Comparison of ENCODE assay signal across 2 cellular contexts in the genomic region with DNA sequence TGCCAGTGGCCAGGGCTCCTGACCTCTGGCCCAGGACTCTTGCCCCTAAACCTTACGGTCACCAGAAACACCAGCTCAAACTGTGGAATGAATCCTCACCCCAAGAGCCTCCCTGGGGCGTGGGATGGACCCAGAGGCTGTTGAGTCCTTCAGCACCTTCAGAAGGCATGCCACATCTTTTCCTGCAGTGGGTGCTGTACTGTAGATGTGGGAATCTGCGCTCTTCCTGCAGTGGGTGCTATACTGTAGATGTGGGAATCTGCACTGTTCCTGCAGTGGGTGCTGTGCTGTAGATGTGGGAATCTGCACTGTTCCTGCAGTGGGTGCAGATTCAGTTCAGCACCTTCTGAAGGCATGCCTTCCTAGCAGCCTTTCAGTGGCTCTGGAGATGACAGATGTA.
TF ChIP-seq lines count a peak whose summit lies in the region.

No MANE protein-coding gene starts in this region.

TF ChIP-seq in A549, 52 proteins besides CTCF, POLR2A, EP300 and RAD21:
- TF ChIP-seq ZNF302 (CRISPR knock-in tag; IDR thresholded peaks at IDR 0.05) (no peak), FOSL2 (IDR thresholded peaks at IDR 0.05) (no peak), FOSL2 (CRISPR knock-in tag; IDR thresholded peaks at IDR 0.05) (no peak), KDM5A (IDR thresholded peaks at IDR 0.05) (no peak), FOXS1 (CRISPR knock-in tag; IDR thresholded peaks at IDR 0.05) (no peak), ESRRA (IDR thresholded peaks at IDR 0.05; ENCODE audit: borderline replicate concordance, low read length) (no peak), MAZ (IDR thresholded peaks at IDR 0.05; ENCODE audit: borderline replicate concordance, low read depth, low read length) (no peak), TFCP2L1 (CRISPR knock-in tag; IDR thresholded peaks at IDR 0.05) (no peak)
- TF ChIP-seq, protein P1, sequence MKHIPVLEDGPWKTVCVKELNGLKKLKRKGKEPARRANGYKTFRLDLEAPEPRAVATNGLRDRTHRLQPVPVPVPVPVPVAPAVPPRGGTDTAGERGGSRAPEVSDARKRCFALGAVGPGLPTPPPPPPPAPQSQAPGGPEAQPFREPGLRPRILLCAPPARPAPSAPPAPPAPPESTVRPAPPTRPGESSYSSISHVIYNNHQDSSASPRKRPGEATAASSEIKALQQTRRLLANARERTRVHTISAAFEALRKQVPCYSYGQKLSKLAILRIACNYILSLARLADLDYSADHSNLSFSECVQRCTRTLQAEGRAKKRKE (CRISPR knock-in tag; IDR thresholded peaks at IDR 0.05; ENCODE audit: low read depth): no peak

TF ChIP-seq in HCT116, 20 proteins besides CTCF, POLR2A, EP300 and RAD21:
- TF ChIP-seq, protein P2, sequence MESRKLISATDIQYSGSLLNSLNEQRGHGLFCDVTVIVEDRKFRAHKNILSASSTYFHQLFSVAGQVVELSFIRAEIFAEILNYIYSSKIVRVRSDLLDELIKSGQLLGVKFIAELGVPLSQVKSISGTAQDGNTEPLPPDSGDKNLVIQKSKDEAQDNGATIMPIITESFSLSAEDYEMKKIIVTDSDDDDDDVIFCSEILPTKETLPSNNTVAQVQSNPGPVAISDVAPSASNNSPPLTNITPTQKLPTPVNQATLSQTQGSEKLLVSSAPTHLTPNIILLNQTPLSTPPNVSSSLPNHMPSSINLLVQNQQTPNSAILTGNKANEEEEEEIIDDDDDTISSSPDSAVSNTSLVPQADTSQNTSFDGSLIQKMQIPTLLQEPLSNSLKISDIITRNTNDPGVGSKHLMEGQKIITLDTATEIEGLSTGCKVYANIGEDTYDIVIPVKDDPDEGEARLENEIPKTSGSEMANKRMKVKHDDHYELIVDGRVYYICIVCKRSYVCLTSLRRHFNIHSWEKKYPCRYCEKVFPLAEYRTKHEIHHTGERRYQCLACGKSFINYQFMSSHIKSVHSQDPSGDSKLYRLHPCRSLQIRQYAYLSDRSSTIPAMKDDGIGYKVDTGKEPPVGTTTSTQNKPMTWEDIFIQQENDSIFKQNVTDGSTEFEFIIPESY (IDR thresholded peaks at IDR 0.05; ENCODE audit: extremely low read depth, insufficient replicate concordance, low read length): no peak
- TF ChIP-seq, protein P3, sequence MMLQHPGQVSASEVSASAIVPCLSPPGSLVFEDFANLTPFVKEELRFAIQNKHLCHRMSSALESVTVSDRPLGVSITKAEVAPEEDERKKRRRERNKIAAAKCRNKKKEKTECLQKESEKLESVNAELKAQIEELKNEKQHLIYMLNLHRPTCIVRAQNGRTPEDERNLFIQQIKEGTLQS (IDR thresholded peaks at IDR 0.05): no peak
- TF ChIP-seq SIN3A (IDR thresholded peaks at IDR 0.05; ENCODE audit: low read depth): no peak
- TF ChIP-seq EZH2 (IDR thresholded peaks at IDR 0.05): no peak
- no peak for TF ChIP-seq CBX3 (IDR thresholded peaks at IDR 0.05; ENCODE audit: low read depth)
- TF ChIP-seq JUND (IDR thresholded peaks at IDR 0.05): no peak
- no peak for TF ChIP-seq EZH2phosphoT487 (IDR thresholded peaks at IDR 0.05; ENCODE audit: borderline replicate concordance)
- no peak for TF ChIP-seq TCF7L2 (IDR thresholded peaks at IDR 0.05; ENCODE audit: borderline replicate concordance, extremely low read depth, insufficient read depth, insufficient read length)
- TF ChIP-seq, protein P4, sequence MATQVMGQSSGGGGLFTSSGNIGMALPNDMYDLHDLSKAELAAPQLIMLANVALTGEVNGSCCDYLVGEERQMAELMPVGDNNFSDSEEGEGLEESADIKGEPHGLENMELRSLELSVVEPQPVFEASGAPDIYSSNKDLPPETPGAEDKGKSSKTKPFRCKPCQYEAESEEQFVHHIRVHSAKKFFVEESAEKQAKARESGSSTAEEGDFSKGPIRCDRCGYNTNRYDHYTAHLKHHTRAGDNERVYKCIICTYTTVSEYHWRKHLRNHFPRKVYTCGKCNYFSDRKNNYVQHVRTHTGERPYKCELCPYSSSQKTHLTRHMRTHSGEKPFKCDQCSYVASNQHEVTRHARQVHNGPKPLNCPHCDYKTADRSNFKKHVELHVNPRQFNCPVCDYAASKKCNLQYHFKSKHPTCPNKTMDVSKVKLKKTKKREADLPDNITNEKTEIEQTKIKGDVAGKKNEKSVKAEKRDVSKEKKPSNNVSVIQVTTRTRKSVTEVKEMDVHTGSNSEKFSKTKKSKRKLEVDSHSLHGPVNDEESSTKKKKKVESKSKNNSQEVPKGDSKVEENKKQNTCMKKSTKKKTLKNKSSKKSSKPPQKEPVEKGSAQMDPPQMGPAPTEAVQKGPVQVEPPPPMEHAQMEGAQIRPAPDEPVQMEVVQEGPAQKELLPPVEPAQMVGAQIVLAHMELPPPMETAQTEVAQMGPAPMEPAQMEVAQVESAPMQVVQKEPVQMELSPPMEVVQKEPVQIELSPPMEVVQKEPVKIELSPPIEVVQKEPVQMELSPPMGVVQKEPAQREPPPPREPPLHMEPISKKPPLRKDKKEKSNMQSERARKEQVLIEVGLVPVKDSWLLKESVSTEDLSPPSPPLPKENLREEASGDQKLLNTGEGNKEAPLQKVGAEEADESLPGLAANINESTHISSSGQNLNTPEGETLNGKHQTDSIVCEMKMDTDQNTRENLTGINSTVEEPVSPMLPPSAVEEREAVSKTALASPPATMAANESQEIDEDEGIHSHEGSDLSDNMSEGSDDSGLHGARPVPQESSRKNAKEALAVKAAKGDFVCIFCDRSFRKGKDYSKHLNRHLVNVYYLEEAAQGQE (IDR thresholded peaks at IDR 0.05; ENCODE audit: low read depth): no peak
- TF ChIP-seq ZNF274 (IDR thresholded peaks at IDR 0.05; ENCODE audit: low read depth, low read length): no peak
- TF ChIP-seq, protein P5, sequence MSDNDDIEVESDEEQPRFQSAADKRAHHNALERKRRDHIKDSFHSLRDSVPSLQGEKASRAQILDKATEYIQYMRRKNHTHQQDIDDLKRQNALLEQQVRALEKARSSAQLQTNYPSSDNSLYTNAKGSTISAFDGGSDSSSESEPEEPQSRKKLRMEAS (IDR thresholded peaks at IDR 0.05): no peak
- no peak for TF ChIP-seq SRF (IDR thresholded peaks at IDR 0.05; ENCODE audit: low read depth)
- no peak for TF ChIP-seq SP1 (IDR thresholded peaks at IDR 0.05; ENCODE audit: low read depth)
- no peak for TF ChIP-seq ZFX (IDR thresholded peaks at IDR 0.05)
- no peak for TF ChIP-seq FOSL1 (IDR thresholded peaks at IDR 0.05; ENCODE audit: low read depth)
- TF ChIP-seq CEBPB (IDR thresholded peaks at IDR 0.05; ENCODE audit: low read depth): no peak
- TF ChIP-seq YY1 (IDR thresholded peaks at IDR 0.05; ENCODE audit: extremely low read depth, insufficient replicate concordance, low read depth, low read length): no peak
